In the genomic region with DNA sequence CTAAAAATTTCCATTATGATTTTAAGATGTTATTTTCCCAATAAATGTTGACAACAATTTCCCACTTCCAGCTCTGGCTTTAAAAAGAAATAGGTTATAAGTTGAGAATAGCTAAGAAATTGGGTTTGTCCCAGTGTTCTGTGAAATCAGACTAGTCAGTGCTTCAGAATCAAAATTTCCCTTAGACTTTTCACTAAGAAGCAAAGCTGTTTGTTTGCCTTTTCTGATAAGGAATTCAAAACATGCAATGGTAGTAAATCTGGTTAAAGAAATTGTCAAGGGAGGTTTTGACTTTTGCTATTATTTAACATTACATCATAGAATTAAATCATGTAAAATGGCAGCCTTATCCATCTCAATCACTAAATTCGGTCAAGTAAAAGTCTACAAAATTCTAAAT, we compare ENCODE assay signal across 28 cellular contexts. TPM values are rescaled to one million over a fixed set of nuclear protein-coding genes. Genes with fewer than 3 reads are reported as not detected.
DNase-seq lines count a peak whose midpoint lies in the region; ATAC-seq and TF ChIP-seq lines count a peak whose summit lies in the region.
"Had no signal": no experiment of that assay in that cellular context is flagged by ENCODE, and none has a peak within 500 bp of the region (broad histone marks: within the 10 kb centered on the region; RNA-seq: fewer than 3 reads in every experiment).

No MANE protein-coding gene starts in this region.

- peak overlapping the region; percentile 24 for H3K27ac Mint-ChIP-seq in osteocyte (ENCODE audit: unreplicated experiment)
- H3K27ac Mint-ChIP-seq: natural killer cell treated with Interleukin-12 subunit alpha and Interleukin-12 subunit beta and Interleukin-15 and Interleukin-18, amount 100 ng/mL, for 72 hours; stimulated activated naive B cell treated with anti-CD40 and anti-IgM and Interleukin-4, amounts not matched to agents 10 μg/mL and 1 μg/mL and 100 μg/mL, for 72 hours had no signal

- H3K4me1 Mint-ChIP-seq in osteocyte (ENCODE audit: unreplicated experiment), result peaks cover 43% of the 10 kb centered on the region
- H3K4me1 Mint-ChIP-seq: stimulated activated naive B cell treated with anti-CD40 and anti-IgM and Interleukin-4, amounts not matched to agents 10 μg/mL and 1 μg/mL and 100 μg/mL, for 72 hours had no signal

- peaks cover 3% of the 10 kb centered on the region for H3K9me3 Mint-ChIP-seq in osteocyte (ENCODE audit: unreplicated experiment)
- H3K9me3 Mint-ChIP-seq: natural killer cell treated with Interleukin-12 subunit alpha and Interleukin-12 subunit beta and Interleukin-15 and Interleukin-18, amount 100 ng/mL, for 72 hours; stimulated activated naive B cell treated with anti-CD40 and anti-IgM and Interleukin-4, amounts not matched to agents 10 μg/mL and 1 μg/mL and 100 μg/mL, for 72 hours had no signal

- H3K36me3 ChIP-seq in right atrium auricular region, result no peaks in the 10 kb centered on the region
- H3K36me3 ChIP-seq in aorta (ENCODE audit: control insufficient read depth in 1 of 2, insufficient read depth in 2 of 2, low read length in 1 of 2), result no peaks in the 10 kb centered on the region

- no peak overlapping the region for H3K4me3 Mint-ChIP-seq in osteocyte (ENCODE audit: unreplicated experiment)
- H3K4me3 Mint-ChIP-seq: natural killer cell treated with Interleukin-12 subunit alpha and Interleukin-12 subunit beta and Interleukin-15 and Interleukin-18, amount 100 ng/mL, for 72 hours; stimulated activated naive B cell treated with anti-CD40 and anti-IgM and Interleukin-4, amounts not matched to agents 10 μg/mL and 1 μg/mL and 100 μg/mL, for 72 hours had no signal

- H3K4me3 ChIP-seq in right atrium auricular region (no peak overlapping the region), aorta (ENCODE audit: low read length in 2 of 2) (no peak overlapping the region)
- H3K4me3 ChIP-seq: GM12878, psoas muscle, testis had no signal

- 2 to 12% methylated on average over 1 of the region's 1 CpG for WGBS in aorta, 2 donors

- ATAC-seq in Right ventricle myocardium inferior (peak; percentile 34), left ventricle myocardium superior (peak; percentile 26), aorta (ENCODE audit: low FRiP score) (peak; percentile 43), HG02852 (IDR thresholded peaks at IDR 0.05; ENCODE audit: unreplicated experiment) (no peak)
- ATAC-seq: esophagus mucosa; GM12878; HepG2; natural killer cell treated with Interleukin-12 subunit alpha and Interleukin-12 subunit beta and Interleukin-15 and Interleukin-18, amount 100 ng/mL, for 72 hours; psoas muscle; stimulated activated naive B cell treated with anti-CD40 and anti-IgM and Interleukin-4, amounts not matched to agents 10 μg/mL and 1 μg/mL and 100 μg/mL, for 72 hours had no signal

- H3K27me3 ChIP-seq in right atrium auricular region (no peaks in the 10 kb centered on the region), aorta (ENCODE audit: control insufficient read depth in 1 of 2, insufficient read depth in 2 of 2, low read length in 1 of 2) (no peaks in the 10 kb centered on the region)
- H3K27me3 ChIP-seq: testis had no signal

- H3K4me1 ChIP-seq in right atrium auricular region (no peaks in the 10 kb centered on the region), aorta (ENCODE audit: control insufficient read depth in 1 of 2, insufficient read depth in 2 of 2, low read length in 2 of 2) (no peaks in the 10 kb centered on the region)
- H3K4me1 ChIP-seq: psoas muscle, testis had no signal

- TF ChIP-seq CTCF in right atrium auricular region (IDR thresholded peaks at IDR 0.05), result no peak
- no peak for TF ChIP-seq CTCF in osteocyte (IDR thresholded peaks at IDR 0.05)

- no peaks in the 10 kb centered on the region for H3K27me3 Mint-ChIP-seq in osteocyte (ENCODE audit: unreplicated experiment)
- H3K27me3 Mint-ChIP-seq: natural killer cell treated with Interleukin-12 subunit alpha and Interleukin-12 subunit beta and Interleukin-15 and Interleukin-18, amount 100 ng/mL, for 72 hours; stimulated activated naive B cell treated with anti-CD40 and anti-IgM and Interleukin-4, amounts not matched to agents 10 μg/mL and 1 μg/mL and 100 μg/mL, for 72 hours had no signal

- DNase-seq in Right ventricle myocardium inferior (ENCODE audit: missing footprints) (no peak), right atrium auricular region (ENCODE audit: low spot score) (no peak), left ventricle myocardium superior (no peak), osteocyte (ENCODE audit: extremely low spot score, unreplicated experiment) (no peak), aorta (no peak), NOMO-1 treated with DMSO at 0.1 percent for 48 hours (lab: John Stamatoyannopoulos, UW; ENCODE audit: unreplicated experiment) (no peak)
- DNase-seq in activated CD4-positive, alpha-beta T cell treated with anti-CD3 and anti-CD28 coated beads for 1 hour, result no peak
- DNase-seq: 8988T; activated naive CD4-positive, alpha-beta T cell treated with Interleukin-2 at 50 U/mL for 16 hours; activated T-cell treated with anti-CD3 and anti-CD28 coated beads, Interleukin-2, amount 50 U/mL, for 48 hours; AML-193; DMS53; effector CD8-positive, alpha-beta T cell; NCI-H1092 treated with DMSO at 0.1 percent for 48 hours; NCI-H2029; NCI-H226; NCI-H774; psoas muscle; SHP77; small intestine; stimulated activated CD4-positive, alpha-beta T cell treated with anti-CD3 and anti-CD28 coated beads, Interleukin-2, amount 100 ng/mL, for 48 hours; stimulated activated naive B cell treated with anti-CD40 and anti-IgM and Interleukin-4, amounts not matched to agents 10 μg/mL and 1 μg/mL and 100 μg/mL, for 72 hours; testis had no signal

- intact Hi-C loops in Right ventricle myocardium inferior (cut with DNase I), result no loop called here
- intact Hi-C loops in left ventricle myocardium superior (cut with micrococcal nuclease), result no loop called here
- intact Hi-C loops in aorta (cut with DNase I), result loop anchor here in 1 of 2 donors (5.0 kb wide), 1 partner anchor 36 kb away; a partner anchor contains a TSS

- peaks cover 4% of the 10 kb centered on the region for H3K36me3 Mint-ChIP-seq in osteocyte (ENCODE audit: unreplicated experiment)
- H3K36me3 Mint-ChIP-seq: natural killer cell treated with Interleukin-12 subunit alpha and Interleukin-12 subunit beta and Interleukin-15 and Interleukin-18, amount 100 ng/mL, for 72 hours had no signal

- H3K27ac ChIP-seq in right atrium auricular region, result peak overlapping the region in 1 of 2 donors; percentile 8
- H3K27ac ChIP-seq in aorta (ENCODE audit: low read depth in 1 of 2, low read length in 2 of 2), result no peak overlapping the region
- H3K27ac ChIP-seq: psoas muscle, testis had no signal

- H3K9me3 ChIP-seq in right atrium auricular region (no peaks in the 10 kb centered on the region), aorta (ENCODE audit: control insufficient read depth, low read length) (no peaks in the 10 kb centered on the region)
- H3K9me3 ChIP-seq: psoas muscle, testis had no signal

RNA-seq across cellular contexts. Expression of a gene that starts 36.6 kb away (rescaled TPM):
- 13.1 TPM for total RNA-seq in Right ventricle myocardium inferior
- total RNA-seq in right atrium auricular region, result 1 to 10 TPM; 6.8 to 8.5 TPM
- 10.9 TPM for total RNA-seq in left ventricle myocardium superior
- total RNA-seq in osteocyte, result 90.3 and 103 TPM in 2 replicates
- total RNA-seq in aorta, result 100 to 1,000 TPM in 1 of 2 donors, 10 to 100 TPM in 1; 65.5 to 101 TPM
- polyA plus RNA-seq in aorta, result 10 to 100 TPM; 16.5 to 53.4 TPM
